In the genomic region with DNA sequence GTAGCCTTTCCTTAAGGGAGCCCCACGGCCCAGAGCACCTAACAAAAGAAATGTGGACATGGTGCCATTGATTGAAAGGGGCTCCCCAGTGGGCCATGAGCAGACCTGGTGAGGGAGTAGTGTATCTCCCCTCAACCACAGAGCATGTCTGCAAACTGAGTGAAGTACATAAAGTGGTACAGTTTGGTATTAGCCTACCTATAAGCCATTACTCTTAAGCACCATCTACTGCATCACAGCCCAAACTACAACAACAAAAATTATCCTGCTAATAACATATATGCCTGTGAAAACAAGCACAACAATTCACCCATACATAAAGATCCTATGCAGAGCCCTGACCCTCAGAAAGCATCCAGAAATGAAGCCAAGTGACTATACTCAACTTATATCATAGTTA, we compare ENCODE assay signal across 19 cellular contexts.
DNase-seq lines count a peak whose midpoint lies in the region; ATAC-seq and TF ChIP-seq lines count a peak whose summit lies in the region.
"Had no signal": no experiment of that assay in that cellular context is flagged by ENCODE, and none has a peak within 500 bp of the region (broad histone marks: within the 10 kb centered on the region; RNA-seq: fewer than 3 reads in every experiment).

No MANE protein-coding gene starts in this region.

- intact Hi-C loops in stomach (cut with DNase I; ENCODE audit: low total_unique reads) = no loop called here

- H3K4me2 ChIP-seq in DND-41 (ENCODE audit: insufficient read depth, low read length) = no peak overlapping the region

- no peak for TF ChIP-seq POLR2A in stomach (IDR thresholded peaks at IDR 0.05)

- H3K4me3 ChIP-seq in DND-41 (ENCODE audit: low read depth in 1 of 2, low read length in 2 of 2) (no peak overlapping the region; a peak in 1 of 4 replicates), stomach (no peak overlapping the region)
- H3K4me3 ChIP-seq: heart left ventricle, lung, pancreas, upper lobe of left lung had no signal

- TF ChIP-seq CTCF in DND-41 (IDR thresholded peaks at IDR 0.05; ENCODE audit: borderline replicate concordance, extremely low read depth, low read length, poor library complexity, severe bottlenecking) = peak; percentile 52
- peak; percentile 25; the same call in 1 of the 2 replicates for TF ChIP-seq CTCF in HFFc6 (IDR thresholded peaks at IDR 0.05)
- no peak for TF ChIP-seq CTCF in progenitor cell of endocrine pancreas (IDR thresholded peaks at IDR 0.05; ENCODE audit: unreplicated experiment)
- no peak for TF ChIP-seq CTCF in stomach (IDR thresholded peaks at IDR 0.05)

- peak overlapping the region; percentile 99 for H3K27ac ChIP-seq in DND-41 (ENCODE audit: low read length)
- H3K27ac ChIP-seq in stomach = no peak overlapping the region
- H3K27ac ChIP-seq: heart left ventricle, pancreas, upper lobe of left lung had no signal

- H3K36me3 ChIP-seq in DND-41 (ENCODE audit: insufficient read depth, low read length) = no peaks in the 10 kb centered on the region; the same call in 1 of the 2 replicates
- no peaks in the 10 kb centered on the region for H3K36me3 ChIP-seq in stomach
- H3K36me3 ChIP-seq: heart left ventricle, pancreas, upper lobe of left lung had no signal

- no peak for TF ChIP-seq EP300 in stomach (IDR thresholded peaks at IDR 0.05)

- H3K27me3 ChIP-seq in DND-41 (ENCODE audit: insufficient read depth, low read length, poor library complexity) (no peaks in the 10 kb centered on the region), stomach (no peaks in the 10 kb centered on the region)
- H3K27me3 ChIP-seq: heart left ventricle, pancreas, upper lobe of left lung had no signal

- peaks cover 47% of the 10 kb centered on the region for H3K79me2 ChIP-seq in DND-41 (ENCODE audit: insufficient read depth, low read length)

- H3K4me1 Mint-ChIP-seq in HFFc6 (ENCODE audit: low read depth) = no peaks in the 10 kb centered on the region
- peaks cover 13% of the 10 kb centered on the region for H3K4me1 Mint-ChIP-seq in progenitor cell of endocrine pancreas (ENCODE audit: low read depth)
- H3K4me1 Mint-ChIP-seq: H9 had no signal

- peak overlapping the region; percentile 9; the same call in 1 of the 2 replicates for H3K9ac ChIP-seq in DND-41 (ENCODE audit: low read depth, low read length)

- H3K4me1 ChIP-seq in DND-41 (ENCODE audit: insufficient read depth, low read length) = peaks cover 63% of the 10 kb centered on the region
- no peaks in the 10 kb centered on the region for H3K4me1 ChIP-seq in stomach
- H3K4me1 ChIP-seq: pancreas, upper lobe of left lung had no signal

- no peak for DNase-seq in DND-41
- no peak for DNase-seq in HFFc6
- peak; percentile 48 for DNase-seq in OCI-M1 (lab: John Stamatoyannopoulos, UW)
- DNase-seq in fibroblast of peridontal ligament (ENCODE audit: extremely low read depth) = peak; percentile 3
- DNase-seq in activated CD4-positive, alpha-beta T cell treated with anti-CD3 and anti-CD28 coated beads, Interleukin-2, amount 50 U/mL, for 4 hours = no peak
- no peak for DNase-seq in progenitor cell of endocrine pancreas (ENCODE audit: low spot score, unreplicated experiment)
- no peak for DNase-seq in stomach
- DNase-seq in COR-L47 (lab: John Stamatoyannopoulos, UW) = no peak
- DNase-seq: activated CD4-positive, CD25-positive, alpha-beta regulatory T cell; CD4-positive, alpha-beta T cell; EL; H9; heart left ventricle; naive B cell; small intestine; upper lobe of left lung had no signal

- no peak overlapping the region for H2AFZ ChIP-seq in DND-41 (ENCODE audit: low read depth, low read length)

- no peaks in the 10 kb centered on the region for H4K20me1 ChIP-seq in DND-41 (ENCODE audit: insufficient read depth, low read length)

- peak; percentile 25; the same call in 2 of the 3 replicates for ATAC-seq in DND-41 (ENCODE audit: insufficient read depth, low read depth)
- ATAC-seq: esophagus mucosa, heart left ventricle, pancreas had no signal

- H3K9me3 ChIP-seq in DND-41 (ENCODE audit: insufficient read depth, low read length, severe bottlenecking) = peaks cover 19% of the 10 kb centered on the region
- peaks cover 0 to 14% (median 6%) of the 10 kb centered on the region in 4 donors for H3K9me3 ChIP-seq in stomach
- H3K9me3 ChIP-seq: pancreas, upper lobe of left lung had no signal

- H3K36me3 Mint-ChIP-seq in HFFc6 (ENCODE audit: low read depth) = no peaks in the 10 kb centered on the region; the same call in 1 of the 2 replicates
- no peaks in the 10 kb centered on the region for H3K36me3 Mint-ChIP-seq in progenitor cell of endocrine pancreas (ENCODE audit: insufficient read depth)

- H3K27ac Mint-ChIP-seq in HFFc6 (no peak overlapping the region), progenitor cell of endocrine pancreas (no peak overlapping the region)
- H3K27ac Mint-ChIP-seq: CD4-positive, alpha-beta T cell; H9 had no signal

- no peaks in the 10 kb centered on the region; the same call in 1 of the 2 replicates for H3K27me3 Mint-ChIP-seq in HFFc6 (ENCODE audit: insufficient read depth)
- no peaks in the 10 kb centered on the region for H3K27me3 Mint-ChIP-seq in progenitor cell of endocrine pancreas
- H3K27me3 Mint-ChIP-seq: CD4-positive, alpha-beta T cell had no signal

- WGBS in stomach, 5 donors = 63 to 91% (median 80%) methylated on average over 1 of the region's 1 CpG

- no peak overlapping the region for H3K4me3 Mint-ChIP-seq in HFFc6
- H3K4me3 Mint-ChIP-seq in progenitor cell of endocrine pancreas (ENCODE audit: low read depth) = no peak overlapping the region
- H3K4me3 Mint-ChIP-seq: CD4-positive, alpha-beta T cell; H9; naive B cell had no signal

- H3K9me3 Mint-ChIP-seq in HFFc6 = no peaks in the 10 kb centered on the region; the same call in 1 of the 2 replicates
- H3K9me3 Mint-ChIP-seq in progenitor cell of endocrine pancreas (ENCODE audit: low read depth) = peaks cover 31% of the 10 kb centered on the region

Comparison
In these comparisons a context has a peak if more than half of its experiments do, and no peak if none do; other contexts are left out.
1. DNase-seq: peak in OCI-M1 (single experiment) and fibroblast of peridontal ligament (single experiment); none in DND-41 (single experiment), HFFc6 (single experiment), activated CD4-positive, alpha-beta T cell treated with anti-CD3 and anti-CD28 coated beads, Interleukin-2, amount 50 U/mL, for 4 hours (0 of 2), progenitor cell of endocrine pancreas (single experiment), stomach (single experiment) and COR-L47 (single experiment).
2. CTCF ChIP-seq: peak in DND-41 (single experiment) and HFFc6 (single experiment); none in progenitor cell of endocrine pancreas (single experiment) and stomach (0 of 7).